ENCODE assay signal across 1 cellular context in genomic region chrX:78650906-78651437, GRCh38.
TF ChIP-seq lines count a peak whose summit lies in the region.

No MANE protein-coding gene starts in this region.

TF ChIP-seq in GM12878, 131 proteins besides CTCF, POLR2A, EP300 and RAD21 (continued from another document):
- TF ChIP-seq ZNF207 (IDR thresholded peaks at IDR 0.05; ENCODE audit: borderline replicate concordance): no peak
